Comparison of ENCODE assay signal across 9 cellular contexts in the genomic region with DNA sequence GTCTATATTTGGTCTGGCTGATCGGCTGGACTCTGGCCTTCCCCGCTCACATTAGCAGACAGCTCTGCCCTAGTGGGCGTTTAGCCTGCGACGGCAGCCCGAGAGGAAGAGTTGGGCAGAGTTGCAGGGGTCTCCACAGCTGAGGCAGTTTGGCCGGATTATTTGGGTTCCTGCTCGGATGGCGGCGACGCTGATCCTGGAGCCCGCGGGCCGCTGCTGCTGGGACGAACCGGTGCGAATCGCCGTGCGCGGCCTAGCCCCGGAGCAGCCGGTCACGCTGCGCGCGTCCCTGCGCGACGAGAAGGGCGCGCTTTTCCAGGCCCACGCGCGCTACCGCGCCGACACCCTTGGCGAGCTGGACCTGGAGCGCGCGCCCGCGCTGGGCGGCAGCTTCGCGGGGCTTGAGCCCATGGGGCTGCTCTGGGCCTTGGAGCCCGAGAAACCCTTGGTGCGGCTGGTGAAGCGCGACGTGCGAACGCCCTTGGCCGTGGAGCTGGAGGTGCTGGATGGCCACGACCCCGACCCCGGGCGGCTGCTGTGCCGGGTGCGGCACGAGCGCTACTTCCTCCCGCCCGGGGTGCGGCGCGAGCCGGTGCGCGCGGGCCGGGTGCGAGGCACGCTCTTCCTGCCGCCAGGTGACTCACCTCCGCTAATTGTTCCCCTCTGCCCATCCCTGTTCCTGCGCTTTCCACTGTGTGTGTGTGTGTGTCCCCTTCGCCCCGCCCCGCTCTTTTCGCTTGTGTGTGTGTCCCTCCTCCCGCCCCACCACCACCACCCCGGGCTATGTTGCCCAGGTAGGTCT. TPM values are rescaled to one million over a fixed set of nuclear protein-coding genes. Genes with fewer than 3 reads are reported as not detected.
A peak's percentile ranks its signal among the peaks of the same experiment; 100 is the strongest.
DNase-seq lines count a peak whose midpoint lies in the region; ATAC-seq and TF ChIP-seq lines count a peak whose summit lies in the region.
"Not testable (repeated sequence)": the region's sequence is repeated elsewhere in the genome, so short reads cannot be mapped to it uniquely, and the experiment has no call there.
"Had no signal": no experiment of that assay in that cellular context is flagged by ENCODE, and none has a peak within 500 bp of the region (broad histone marks: within the 10 kb centered on the region; RNA-seq: fewer than 3 reads in every experiment).

No MANE protein-coding gene starts in this region.

- POLR2A ChIA-PET in AG04449 (lab: Yijun Ruan, JAX) = interaction anchor here (0.7 kb wide), 1 partner anchor 77 kb away, joined by 3 read pairs; no protein-coding TSS in a partner anchor

- TF ChIP-seq CTCF in AG04449 (IDR thresholded peaks at IDR 0.05; ENCODE audit: insufficient read depth, low read length, missing control alignments); colonic mucosa (IDR thresholded peaks at IDR 0.05): not testable (repeated sequence)

- H3K4me1 ChIP-seq in colonic mucosa; right cardiac atrium (ENCODE audit: control insufficient read depth, insufficient read depth, low read length): not testable (repeated sequence)

- H3K27ac ChIP-seq in colonic mucosa = not testable (repeated sequence)
- H3K27ac ChIP-seq in right cardiac atrium (ENCODE audit: low read length) = peak overlapping the region; percentile 61

- under 1% methylated on average over 84 of the region's 84 CpGs for WGBS in right cardiac atrium

- not testable (repeated sequence) for H3K36me3 ChIP-seq in H7 (replicated peaks; ENCODE audit: control insufficient read depth, insufficient read depth, low read length); colonic mucosa

- not testable (repeated sequence) for H3K9me3 ChIP-seq in colonic mucosa; right cardiac atrium (ENCODE audit: control insufficient read depth, low read length)

- CTCF ChIA-PET in AG04449 (lab: Yijun Ruan, JAX) = interaction anchor here (1.1 kb wide), 1 partner anchor 43 kb away, joined by 3 read pairs; no protein-coding TSS in a partner anchor

- intact Hi-C loops in colonic mucosa (cut with DNase I); right cardiac atrium (cut with DNase I): not testable (repeated sequence)

- peak; percentile 87 to 88 for ATAC-seq in right cardiac atrium

- H3K4me3 ChIP-seq in AG04449 (ENCODE audit: low read depth, low read length) = peak overlapping the region; percentile 46
- H3K4me3 ChIP-seq in H7 (ENCODE audit: insufficient read depth, low read depth, low read length) = peak overlapping the region; percentile 55
- not testable (repeated sequence) for H3K4me3 ChIP-seq in colonic mucosa
- H3K4me3 ChIP-seq in right cardiac atrium (ENCODE audit: low read length) = peak overlapping the region; percentile 27

- peak overlapping the region in 1 of 2 donors; percentile 66 for H3K9ac ChIP-seq in colonic mucosa (ENCODE audit: low read depth in 2 of 2, low read length in 2 of 2)

- H3K27me3 ChIP-seq in H7 (ENCODE audit: control insufficient read depth, insufficient read depth, low read length); colonic mucosa; right cardiac atrium (ENCODE audit: control insufficient read depth, insufficient read depth): not testable (repeated sequence)

- DNase-seq in AG04449 (ENCODE audit: low read depth, low spot score) = not testable (repeated sequence)
- DNase-seq in H7 = peak; percentile 84
- peak; percentile 82 for DNase-seq in NCI-H748 (lab: John Stamatoyannopoulos, UW; ENCODE audit: unreplicated experiment)
- peak; percentile 17 for DNase-seq in activated T-cell treated with anti-CD3 and anti-CD28 coated beads for 24 hours (ENCODE audit: low read depth)
- DNase-seq in colonic mucosa = peak; percentile 92
- DNase-seq in right cardiac atrium = peak; percentile 60 to 83 (median 77)
- DNase-seq in mucosa of gallbladder (ENCODE audit: low spot score) = peak; percentile 84
- DNase-seq in stimulated activated CD4-positive, alpha-beta T cell treated with anti-CD3 and anti-CD28 coated beads, Interleukin-12 subunit alpha, Interleukin-12 subunit beta, amount 100 ng/mL, for 4 hours = peak; percentile 26

RNA-seq across cellular contexts. Expression of a gene that starts 0.5 kb away (rescaled TPM):
- 3.3 and 3.6 TPM in 2 replicates for total RNA-seq in H7 (2014; rRNA removed; shearing (Covaris generic))
- total RNA-seq in colonic mucosa = 1 to 10 TPM; 8.6 to 10.0 TPM
- 10 to 100 TPM in 2 of 4 donors, 1 to 10 TPM in 2; 4.9 to 14.7 (median 7.7) TPM for total RNA-seq in right cardiac atrium
- 16.2 TPM for polyA plus RNA-seq in right cardiac atrium
- total RNA-seq in mucosa of gallbladder = 19.3 TPM

RNA-seq across cellular contexts. Expression of a gene that starts 21.3 kb away (rescaled TPM):
- 0.07 TPM in 1 of 2 replicates, not detected in the other for total RNA-seq in H7 (2014; rRNA removed; shearing (Covaris generic))
- under 1 TPM in 1 of 2 donors, not detected in 1; 0.40 TPM for total RNA-seq in colonic mucosa
- total RNA-seq in right cardiac atrium = under 1 TPM; 0.14 to 0.31 (median 0.22) TPM
- polyA plus RNA-seq in right cardiac atrium = 0.07 TPM
- 0.66 TPM for total RNA-seq in mucosa of gallbladder
- total RNA-seq: glomerular endothelial cell had no signal

RNA-seq across cellular contexts. Expression of a gene that starts 31.6 kb away (rescaled TPM):
- 5.2 and 7.7 TPM in 2 replicates for total RNA-seq in H7 (2014; rRNA removed; shearing (Covaris generic))
- 10 to 100 TPM; 24.3 to 44.2 TPM for total RNA-seq in colonic mucosa
- 100 to 1,000 TPM; 100 to 141 (median 103) TPM for total RNA-seq in right cardiac atrium
- 114 TPM for polyA plus RNA-seq in right cardiac atrium
- 41.4 TPM for total RNA-seq in mucosa of gallbladder

RNA-seq across cellular contexts. Expression of a gene that starts 46.7 kb away (rescaled TPM):
- total RNA-seq in H7 (2014; rRNA removed; shearing (Covaris generic)) = 19.4 and 23.5 TPM in 2 replicates
- 10 to 100 TPM in 1 of 2 donors, 1 to 10 TPM in 1; 8.7 to 15.3 TPM for total RNA-seq in colonic mucosa
- total RNA-seq in right cardiac atrium = 10 to 100 TPM in 3 of 4 donors, 1 to 10 TPM in 1; 9.2 to 14.4 (median 11.6) TPM
- polyA plus RNA-seq in right cardiac atrium = 7.3 TPM
- total RNA-seq in mucosa of gallbladder = 15.3 TPM

RNA-seq across cellular contexts. Expression of a gene that starts 54.2 kb away (rescaled TPM):
- 0.70 and 0.80 TPM in 2 replicates for total RNA-seq in H7 (2014; rRNA removed; shearing (Covaris generic))
- total RNA-seq in colonic mucosa = 1 to 10 TPM; 2.9 to 3.3 TPM
- under 1 TPM; 0.31 to 0.74 (median 0.56) TPM for total RNA-seq in right cardiac atrium
- 0.63 TPM for polyA plus RNA-seq in right cardiac atrium
- total RNA-seq in mucosa of gallbladder = 2.6 TPM
